In the genomic region with DNA sequence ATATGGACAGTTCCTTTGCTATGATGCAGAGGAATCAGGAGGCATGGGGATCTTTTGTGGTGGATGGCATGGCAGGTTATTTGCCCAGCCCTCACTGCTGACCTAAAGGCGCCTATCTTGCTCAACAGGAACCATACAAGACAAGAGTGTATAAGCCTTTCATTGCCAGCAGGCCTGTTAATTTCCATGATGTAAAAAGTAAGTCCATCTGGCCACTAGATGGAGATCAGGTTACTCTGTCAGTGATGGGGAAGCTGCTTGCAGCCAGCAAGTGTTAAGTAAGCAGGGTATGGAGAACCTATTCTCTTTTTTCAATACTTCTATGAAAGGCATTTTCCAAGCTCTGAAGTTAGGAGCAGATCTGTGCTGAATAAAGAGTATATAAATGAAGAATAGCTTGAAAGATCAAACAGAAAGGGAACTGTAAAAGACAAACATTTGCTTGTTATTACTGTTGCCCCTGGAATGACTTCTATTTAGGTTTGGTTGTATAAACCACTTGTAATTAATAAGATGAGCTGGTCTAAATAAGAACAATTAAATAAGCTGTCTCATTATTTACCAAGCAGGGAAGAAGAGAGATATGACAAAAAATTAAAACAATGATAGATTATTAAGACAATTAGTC, we compare ENCODE assay signal across 8 cellular contexts.
A peak's percentile ranks its signal among the peaks of the same experiment; 100 is the strongest.
DNase-seq lines count a peak whose midpoint lies in the region; ATAC-seq and TF ChIP-seq lines count a peak whose summit lies in the region.

No MANE protein-coding gene starts in this region.

- no peak overlapping the region for H2AFZ ChIP-seq in SK-N-SH (ENCODE audit: low read depth)

- 8% methylated on average over 1 of the region's 1 CpG for WGBS in SK-N-SH (ENCODE audit: low lambda C conversion rate)

- no peaks in the 10 kb centered on the region for H3F3A ChIP-seq in SK-N-SH (replicated peaks; ENCODE audit: insufficient read depth)

- no peaks in the 10 kb centered on the region for H3K79me2 ChIP-seq in SK-N-SH (ENCODE audit: insufficient read depth)

- H3K9me3 ChIP-seq in SK-N-SH (no peaks in the 10 kb centered on the region), thoracic aorta (no peaks in the 10 kb centered on the region)

- H3K36me3 ChIP-seq in SK-N-SH (replicated peaks in 1 of 2; ENCODE audit: control insufficient read depth in 1 of 2, insufficient read depth in 2 of 2, low read length in 1 of 2) (peaks cover 4% of the 10 kb centered on the region in 2 experiments), thoracic aorta (no peaks in the 10 kb centered on the region)

- H3K4me1 ChIP-seq in SK-N-SH (ENCODE audit: control insufficient read depth in 1 of 2, insufficient read depth in 2 of 2, low read depth in 1 of 2, low read length in 1 of 2) (peaks cover 0 to 3% of the 10 kb centered on the region in 2 experiments; a peak in 2 of 4 replicates), thoracic aorta (ENCODE audit: control insufficient read depth in 1 of 2, low read depth in 2 of 2) (no peaks in the 10 kb centered on the region)

- ATAC-seq in HG02763 (IDR thresholded peaks at IDR 0.05; ENCODE audit: unreplicated experiment) (peak; percentile 72), left lobe of liver (peak; percentile 99), thoracic aorta (ENCODE audit: insufficient number of reproducible peaks, low FRiP score, low read depth) (peak; percentile 93)

- no peaks in the 10 kb centered on the region for H4K20me1 ChIP-seq in SK-N-SH (ENCODE audit: insufficient read depth)

- CTCF ChIA-PET in SK-N-SH (lab: Yijun Ruan, JAX), result interaction anchor here (0.6 to 9.4 kb wide), 42 partner anchors 10 to 549 kb away, joined by 3 to 92 read pairs (median 3); a partner anchor contains a TSS

- H3K4me3 ChIP-seq in AG09309 (ENCODE audit: control insufficient read depth, low read depth, low read length) (no peak overlapping the region), SK-N-SH (ENCODE audit: low read depth in 2 of 2, low read length in 1 of 2) (no peak overlapping the region; a peak in 1 of 4 replicates), coronary artery (no peak overlapping the region), thoracic aorta (no peak overlapping the region)

- DNase-seq in AG09309 (ENCODE audit: low read depth), result peak; percentile 92
- peak; percentile 47 to 88 (median 81) for DNase-seq in NCI-H1417 (lab: John Stamatoyannopoulos, UW)
- DNase-seq in SK-N-SH, result peak; percentile 61
- peak; percentile 71 for DNase-seq in coronary artery (ENCODE audit: low spot score)
- peak; percentile 56 for DNase-seq in left lobe of liver (ENCODE audit: low spot score)
- no peak for DNase-seq in thoracic aorta (ENCODE audit: low spot score)

- H3K27ac ChIP-seq in SK-N-SH (ENCODE audit: low read depth in 2 of 2, low read length in 1 of 2) (0 out of 4 replicates have a peak overlapping the region, but pooled peaks of 1 of the 2 experiments have one; percentile 6), coronary artery (no peak overlapping the region), thoracic aorta (no peak overlapping the region)

- H3K4me2 ChIP-seq in SK-N-SH, result no peak overlapping the region

- H3K27me3 ChIP-seq in SK-N-SH (ENCODE audit: insufficient read depth) (no peaks in the 10 kb centered on the region), thoracic aorta (replicated peaks; ENCODE audit: insufficient read depth) (no peaks in the 10 kb centered on the region)

- POLR2A ChIA-PET in SK-N-SH (lab: Yijun Ruan, JAX), result no interaction called here

- peak; percentile 99 for TF ChIP-seq RAD21 in SK-N-SH (IDR thresholded peaks at IDR 0.05; ENCODE audit: low read length)

- no peak overlapping the region for H3K9ac ChIP-seq in SK-N-SH

- no peaks in the 10 kb centered on the region for H3K9me2 ChIP-seq in SK-N-SH

- TF ChIP-seq CTCF in AG09309 (IDR thresholded peaks at IDR 0.05; ENCODE audit: control insufficient read depth, insufficient read depth, low read depth, low read length, missing control alignments), result peak; percentile 82
- TF ChIP-seq CTCF in GM12874 (IDR thresholded peaks at IDR 0.05; ENCODE audit: insufficient read depth, low read depth, low read length), result peak; percentile 64
- TF ChIP-seq CTCF in SK-N-SH (IDR thresholded peaks at IDR 0.05), result peak; percentile 87
- TF ChIP-seq CTCF in coronary artery (IDR thresholded peaks at IDR 0.05), result peak; percentile 58
- TF ChIP-seq CTCF in thoracic aorta (IDR thresholded peaks at IDR 0.05), result peak; percentile 80

- TF ChIP-seq EP300 in SK-N-SH (IDR thresholded peaks at IDR 0.05; ENCODE audit: borderline replicate concordance in 1 of 2, low read depth in 1 of 2, low read length in 1 of 2), result no peak

TF ChIP-seq in SK-N-SH, 30 proteins besides CTCF, POLR2A, EP300 and RAD21:
- TF ChIP-seq EZH2phosphoT487 (IDR thresholded peaks at IDR 0.05; ENCODE audit: borderline replicate concordance, low read depth) (no peak), TCF12 (IDR thresholded peaks at IDR 0.05) (0 out of 2 replicates have a peak, but pooled peaks have one; percentile 9), JUND (IDR thresholded peaks at IDR 0.05) (no peak), POLR2AphosphoS5 (IDR thresholded peaks at IDR 0.05; ENCODE audit: low read depth, low read length) (no peak), NFIC (IDR thresholded peaks at IDR 0.05; ENCODE audit: borderline replicate concordance) (no peak), FOXJ3 (CRISPR knock-in tag; IDR thresholded peaks at IDR 0.05) (no peak), GABPA (IDR thresholded peaks at IDR 0.05; ENCODE audit: low read depth) (no peak), MXI1 (IDR thresholded peaks at IDR 0.05; ENCODE audit: low read depth, low read length) (no peak), GATA2 (CRISPR knock-in tag; IDR thresholded peaks at IDR 0.05) (no peak), RCOR1 (IDR thresholded peaks at IDR 0.05; ENCODE audit: low read length) (0 out of 2 replicates have a peak, but pooled peaks have one; percentile 32), ELF1 (IDR thresholded peaks at IDR 0.05) (no peak), RXRA (IDR thresholded peaks at IDR 0.05; ENCODE audit: borderline replicate concordance, low read depth) (no peak), TAF1 (IDR thresholded peaks at IDR 0.05; ENCODE audit: borderline replicate concordance, low read depth, low read length) (no peak), SMC3 (IDR thresholded peaks at IDR 0.05; ENCODE audit: low read depth, low read length) (peak; percentile 95)
- TF ChIP-seq, protein P1, sequence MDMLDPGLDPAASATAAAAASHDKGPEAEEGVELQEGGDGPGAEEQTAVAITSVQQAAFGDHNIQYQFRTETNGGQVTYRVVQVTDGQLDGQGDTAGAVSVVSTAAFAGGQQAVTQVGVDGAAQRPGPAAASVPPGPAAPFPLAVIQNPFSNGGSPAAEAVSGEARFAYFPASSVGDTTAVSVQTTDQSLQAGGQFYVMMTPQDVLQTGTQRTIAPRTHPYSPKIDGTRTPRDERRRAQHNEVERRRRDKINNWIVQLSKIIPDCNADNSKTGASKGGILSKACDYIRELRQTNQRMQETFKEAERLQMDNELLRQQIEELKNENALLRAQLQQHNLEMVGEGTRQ (IDR thresholded peaks at IDR 0.05; ENCODE audit: borderline replicate concordance, low read depth, low read length), result no peak
